Comparison of ENCODE assay signal across 24 cellular contexts in the genomic region with DNA sequence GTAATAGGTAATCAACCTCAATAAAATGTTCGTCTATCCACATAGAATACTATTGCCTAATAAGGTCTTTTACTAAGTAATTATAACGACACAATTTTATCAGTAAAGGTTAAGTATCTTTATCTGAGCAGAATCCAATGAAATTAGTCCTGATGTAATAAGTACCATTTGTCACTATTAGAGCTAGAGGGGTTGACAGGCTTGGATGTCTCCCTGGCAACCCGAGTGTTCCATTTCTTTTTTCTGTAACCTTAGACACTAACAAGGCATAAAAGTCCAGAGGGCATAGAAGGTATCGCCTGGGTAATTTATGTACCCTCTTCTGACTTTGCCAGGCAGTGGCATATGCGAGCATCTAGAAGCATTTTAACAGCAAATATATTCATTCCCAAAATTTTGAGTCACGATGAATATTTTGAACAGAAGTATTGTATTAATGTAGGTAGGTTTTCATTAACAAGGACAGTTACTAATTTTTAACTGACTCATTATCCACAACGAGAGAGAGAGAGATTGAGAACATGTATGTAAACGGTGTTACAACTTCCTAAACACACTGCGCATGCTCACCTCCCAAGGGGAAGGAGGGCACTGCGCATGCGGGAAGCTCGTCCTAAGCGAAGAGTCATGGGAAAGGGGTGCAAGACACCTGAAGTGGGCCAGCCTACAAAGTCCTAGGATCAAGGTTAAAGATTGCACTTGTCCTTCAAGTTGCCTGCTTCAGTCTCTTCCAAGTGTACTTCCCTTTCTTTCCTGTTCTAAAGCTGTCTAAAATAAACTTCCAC.
DNase-seq lines count a peak whose midpoint lies in the region; TF ChIP-seq lines count a peak whose summit lies in the region.
"Had no signal": no experiment of that assay in that cellular context is flagged by ENCODE, and none has a peak within 500 bp of the region (broad histone marks: within the 10 kb centered on the region; RNA-seq: fewer than 3 reads in every experiment).

No MANE protein-coding gene starts in this region.

- no peaks in the 10 kb centered on the region for H3F3A ChIP-seq in MM.1S (ENCODE audit: insufficient read depth, low read length)

- H3K4me3 ChIP-seq in MM.1S (ENCODE audit: low read length) (peak overlapping the region; percentile 20), epithelial cell of proximal tubule (ENCODE audit: low read depth, low read length) (peak overlapping the region; percentile 5)
- H3K4me3 ChIP-seq: BLaER1, breast epithelium, left ventricle myocardium inferior, MG63, right lobe of liver, tibial nerve had no signal

- no peak for TF ChIP-seq CTCF in MM.1S (IDR thresholded peaks at IDR 0.05; ENCODE audit: low read length)
- TF ChIP-seq CTCF in epithelial cell of proximal tubule (conservative IDR thresholded peaks at IDR 0.05; ENCODE audit: low read depth, low read length), result no peak

- H3K9me3 ChIP-seq in MM.1S (replicated peaks; ENCODE audit: insufficient read depth, low read length), result no peaks in the 10 kb centered on the region
- H3K9me3 ChIP-seq: right lobe of liver, tibial nerve had no signal

- H3K4me1 ChIP-seq in MM.1S (ENCODE audit: low read length), result no peaks in the 10 kb centered on the region
- H3K4me1 ChIP-seq: BLaER1, breast epithelium, left ventricle myocardium inferior, right lobe of liver, tibial nerve had no signal

- no peaks in the 10 kb centered on the region for H3K36me3 ChIP-seq in MM.1S (replicated peaks; ENCODE audit: insufficient read depth, low read length)
- H3K36me3 ChIP-seq: BLaER1, breast epithelium, left ventricle myocardium inferior, MG63, right lobe of liver, tibial nerve had no signal

- H3K79me2 ChIP-seq in MM.1S (ENCODE audit: low read length), result no peaks in the 10 kb centered on the region

- peak overlapping the region; percentile 56 for H2AFZ ChIP-seq in MM.1S (ENCODE audit: low read length)

- no peaks in the 10 kb centered on the region for H3K27me3 ChIP-seq in MM.1S (replicated peaks; ENCODE audit: insufficient read depth, low read length)
- H3K27me3 ChIP-seq: BLaER1, breast epithelium, right lobe of liver, tibial nerve had no signal

- DNase-seq in MM.1S, result peak; percentile 57
- DNase-seq in NCI-H2171 treated with DMSO at 0.1 percent for 48 hours (lab: John Stamatoyannopoulos, UW), result peak; percentile 80
- DNase-seq in epithelial cell of proximal tubule (ENCODE audit: low read depth), result no peak
- peak in 32 of 56 donors; percentile 1 to 81 (median 22) for DNase-seq in nucleus accumbens (lab: John Stamatoyannopoulos, UW)
- DNase-seq in NCI-H1436 (lab: John Stamatoyannopoulos, UW), result no peak
- DNase-seq in DMS53 (lab: John Stamatoyannopoulos, UW), result no peak
- DNase-seq in AML-193 (lab: John Stamatoyannopoulos, UW), result no peak
- DNase-seq: activated CD4-positive, alpha-beta T cell treated with anti-CD3 and anti-CD28 coated beads for 4 hours; activated CD8-positive, alpha-beta memory T cell treated with anti-CD3 and anti-CD28 coated beads for 24 hours; activated effector memory CD4-positive, alpha-beta T cell treated with Interleukin-2 at 50 U/mL for 16 hours; left ventricle myocardium inferior; MG63; NCI-H146; NCI-H2107; PC-3; posterior cingulate gyrus; right lobe of liver; stimulated activated CD8-positive, alpha-beta memory T cell treated with anti-CD3 and anti-CD28 coated beads, Interleukin-4, amount 100 ng/mL, for 48 hours had no signal

- peak overlapping the region; percentile 15; the same call in 1 of the 2 replicates for H3K4me2 ChIP-seq in MM.1S (ENCODE audit: low read depth, low read length)
- H3K4me2 ChIP-seq: BLaER1, KMS-11 had no signal

- H3K9me2 ChIP-seq in MM.1S (replicated peaks; ENCODE audit: insufficient read depth, low read length), result no peaks in the 10 kb centered on the region

- no peak overlapping the region for H3K27ac ChIP-seq in MM.1S (ENCODE audit: low read length)
- H3K27ac ChIP-seq: BLaER1, breast epithelium, HL-60, KMS-11, left ventricle myocardium inferior, right lobe of liver, tibial nerve, VCaP had no signal

- H3K9ac ChIP-seq in MM.1S (ENCODE audit: low read length), result no peak overlapping the region
- H3K9ac ChIP-seq: BLaER1, KMS-11 had no signal

- H4K20me1 ChIP-seq in MM.1S (ENCODE audit: insufficient read depth, low read length), result no peaks in the 10 kb centered on the region
- H4K20me1 ChIP-seq: BLaER1 had no signal

Comparison
In these comparisons a context has a peak if more than half of its experiments do, and no peak if none do; other contexts are left out.
1. DNase-seq: peak in MM.1S (single experiment), NCI-H2171 treated with DMSO at 0.1 percent for 48 hours (single experiment) and nucleus accumbens (32 of 56); none in epithelial cell of proximal tubule (single experiment), NCI-H1436 (single experiment), DMS53 (single experiment) and AML-193 (0 of 2).